In genomic region chr15:42736793-42737528, GRCh38 we compare ENCODE assay signal across 8 cellular contexts. TPM values are rescaled to one million over a fixed set of nuclear protein-coding genes. Genes with fewer than 3 reads are reported as not detected.
DNase-seq lines count a peak whose midpoint lies in the region; ATAC-seq, FAIRE-seq and TF ChIP-seq lines count a peak whose summit lies in the region.

A gene with protein sequence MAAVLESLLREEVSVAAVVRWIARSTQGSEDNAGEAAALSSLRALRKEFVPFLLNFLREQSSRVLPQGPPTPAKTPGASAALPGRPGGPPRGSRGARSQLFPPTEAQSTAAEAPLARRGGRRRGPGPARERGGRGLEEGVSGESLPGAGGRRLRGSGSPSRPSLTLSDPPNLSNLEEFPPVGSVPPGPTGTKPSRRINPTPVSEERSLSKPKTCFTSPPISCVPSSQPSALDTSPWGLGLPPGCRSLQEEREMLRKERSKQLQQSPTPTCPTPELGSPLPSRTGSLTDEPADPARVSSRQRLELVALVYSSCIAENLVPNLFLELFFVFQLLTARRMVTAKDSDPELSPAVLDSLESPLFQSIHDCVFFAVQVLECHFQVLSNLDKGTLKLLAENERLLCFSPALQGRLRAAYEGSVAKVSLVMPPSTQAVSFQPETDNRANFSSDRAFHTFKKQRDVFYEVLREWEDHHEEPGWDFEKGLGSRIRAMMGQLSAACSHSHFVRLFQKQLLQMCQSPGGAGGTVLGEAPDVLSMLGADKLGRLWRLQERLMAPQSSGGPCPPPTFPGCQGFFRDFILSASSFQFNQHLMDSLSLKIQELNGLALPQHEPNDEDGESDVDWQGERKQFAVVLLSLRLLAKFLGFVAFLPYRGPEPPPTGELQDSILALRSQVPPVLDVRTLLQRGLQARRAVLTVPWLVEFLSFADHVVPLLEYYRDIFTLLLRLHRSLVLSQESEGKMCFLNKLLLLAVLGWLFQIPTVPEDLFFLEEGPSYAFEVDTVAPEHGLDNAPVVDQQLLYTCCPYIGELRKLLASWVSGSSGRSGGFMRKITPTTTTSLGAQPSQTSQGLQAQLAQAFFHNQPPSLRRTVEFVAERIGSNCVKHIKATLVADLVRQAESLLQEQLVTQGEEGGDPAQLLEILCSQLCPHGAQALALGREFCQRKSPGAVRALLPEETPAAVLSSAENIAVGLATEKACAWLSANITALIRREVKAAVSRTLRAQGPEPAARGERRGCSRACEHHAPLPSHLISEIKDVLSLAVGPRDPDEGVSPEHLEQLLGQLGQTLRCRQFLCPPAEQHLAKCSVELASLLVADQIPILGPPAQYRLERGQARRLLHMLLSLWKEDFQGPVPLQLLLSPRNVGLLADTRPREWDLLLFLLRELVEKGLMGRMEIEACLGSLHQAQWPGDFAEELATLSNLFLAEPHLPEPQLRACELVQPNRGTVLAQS (minus strand): TSS chr15:42737128. CDS start chr15:42737102, 26 bp downstream.

- peak within 1 kb of the TSS; percentile 89 for H3K14ac ChIP-seq in IMR-90 (replicated peaks; ENCODE audit: low read depth, low read length)

- CTCF ChIA-PET in IMR-90 (lab: Yijun Ruan, JAX): interaction anchor here (1.1 kb wide), 1 partner anchor 14 kb away, joined by 4 read pairs; no protein-coding TSS in a partner anchor

- H2BK120ac ChIP-seq in IMR-90 (ENCODE audit: low read depth, low read length): peak within 1 kb of the TSS; percentile 57; the same call in 1 of the 2 replicates

- peak within 1 kb of the TSS; percentile 84 for H2BK5ac ChIP-seq in IMR-90 (ENCODE audit: low read depth, low read length, poor library complexity, severe bottlenecking)

- H3K36me3 ChIP-seq in IMR-90 (ENCODE audit: control insufficient read depth, insufficient read depth, low read length): peaks cover 30% of the 10 kb centered on the region
- H3K36me3 ChIP-seq in esophagus squamous epithelium: peaks cover 0 to 35% (median 7%) of the 10 kb centered on the region in 3 donors

- in situ Hi-C loops in IMR-90 (cut with MboI; ENCODE audit: low sequenced_read_pairs): no loop called here

- peak within 1 kb of the TSS; percentile 43 for H2AK5ac ChIP-seq in IMR-90 (ENCODE audit: low read depth, low read length)

- H3K23ac ChIP-seq in IMR-90 (ENCODE audit: low read depth, low read length): peak within 1 kb of the TSS; percentile 96

- 0% methylated on average over 8 of the region's 76 CpGs; no CpG with 5 or more reads in 1 of the 2 experiments for WGBS in IMR-90 (ENCODE audit: extremely low coverage in 2 of 2, insufficient read length in 1 of 2), 2 experiments
- 0 to 4% methylated on average over 2 to 8 of the region's 76 CpGs for WGBS in esophagus squamous epithelium, 2 donors

- H3K9me1 ChIP-seq in IMR-90 (ENCODE audit: insufficient read depth, low read length): peaks cover 11% of the 10 kb centered on the region; the same call in 1 of the 2 replicates

- H3K27ac ChIP-seq in IMR-90 (ENCODE audit: insufficient read depth, low read length) (peak within 1 kb of the TSS; percentile 88), esophagus squamous epithelium (peak within 1 kb of the TSS; percentile 80 to 97 (median 94))

- peak within 1 kb of the TSS; percentile 42; the same call in 1 of the 2 replicates for H3K18ac ChIP-seq in IMR-90 (ENCODE audit: low read depth, low read length)

- peak within 1 kb of the TSS; percentile 68 to 91 for H4K8ac ChIP-seq in IMR-90 (ENCODE audit: low read depth in 2 of 2, low read length in 2 of 2)

- peak within 1 kb of the TSS; percentile 79 for H4K91ac ChIP-seq in IMR-90 (ENCODE audit: insufficient read depth, low read depth, low read length)

- peak within 1 kb of the TSS; percentile 66 for H4K5ac ChIP-seq in IMR-90 (ENCODE audit: low read depth, low read length)

- H2AK9ac ChIP-seq in IMR-90 (replicated peaks; ENCODE audit: low read depth, low read length, poor library complexity): peak within 1 kb of the TSS; percentile 95

- peak within 1 kb of the TSS; percentile 80 for H3K4me2 ChIP-seq in IMR-90 (ENCODE audit: low read depth, low read length)

- peak within 1 kb of the TSS; percentile 85 for H3K4ac ChIP-seq in IMR-90 (ENCODE audit: low read depth, low read length)

- no TSS peak for BruUV-seq in IMR-90 (replicated peaks; lab: Mats Ljungman, UMichigan)

- ATAC-seq in GM21526 (IDR thresholded peaks at IDR 0.05; ENCODE audit: low FRiP score, unreplicated experiment): peak; percentile 69
- ATAC-seq in IMR-90 (ENCODE audit: low read depth): peak; percentile 99

- peaks cover 20 to 24% of the 10 kb centered on the region in 2 experiments for H3K79me1 ChIP-seq in IMR-90 (ENCODE audit: low read depth in 1 of 2, low read length in 2 of 2)

- H3K27me3 ChIP-seq in IMR-90 (ENCODE audit: control insufficient read depth, insufficient read depth, low read length): no peaks in the 10 kb centered on the region
- H3K27me3 ChIP-seq in esophagus squamous epithelium: no peaks in the 10 kb centered on the region

- FAIRE-seq in D721Med (lab: Jason Lieb, UNC): no peak
- no peak for FAIRE-seq in RCC 7860 (lab: Jason Lieb, UNC)

- peak within 1 kb of the TSS; percentile 67; the same call in 1 of the 3 replicates for H2BK15ac ChIP-seq in IMR-90 (ENCODE audit: low read depth, low read length)

- no peak for TF ChIP-seq RAD21 in IMR-90 (IDR thresholded peaks at IDR 0.05; ENCODE audit: low read length)

- H2BK20ac ChIP-seq in IMR-90 (ENCODE audit: low read depth, low read length): no peak within 1 kb of the TSS; the same call in 1 of the 2 replicates

- POLR2A ChIA-PET in IMR-90 (lab: Charles Lee; ENCODE audit: unreplicated experiment): no interaction called here

- intact Hi-C loops in IMR-90 (cut with micrococcal nuclease) (loop anchor here (1.0 kb wide), 2 partner anchors 183 to 189 kb away; partner anchors contain the start of gene TTBK2), esophagus squamous epithelium (cut with DNase I) (loop anchor here (10.0 kb wide), 1 partner anchor 188 kb away; the partner anchor contains the start of gene TTBK2)

- peaks cover 11% of the 10 kb centered on the region for H4K20me1 ChIP-seq in IMR-90 (ENCODE audit: insufficient read depth, low read length)

- H3K9me3 ChIP-seq in IMR-90 (ENCODE audit: control insufficient read depth, insufficient read depth, low read length): no peaks in the 10 kb centered on the region
- H3K9me3 ChIP-seq in esophagus squamous epithelium: no peaks in the 10 kb centered on the region

- peak within 1 kb of the TSS; percentile 100 for H2AFZ ChIP-seq in IMR-90 (replicated peaks; ENCODE audit: low read length, poor library complexity)

- dilution Hi-C loops in IMR-90 (cut with HindIII; ENCODE audit: low sequenced_read_pairs, unreplicated experiment): no loop called here

- H3K9ac ChIP-seq in IMR-90 (ENCODE audit: low read depth, low read length): peak within 1 kb of the TSS; percentile 89

- H3K4me1 ChIP-seq in IMR-90 (ENCODE audit: control insufficient read depth, insufficient read depth, low read length) (peaks cover 8% of the 10 kb centered on the region), esophagus squamous epithelium (peaks cover 10 to 28% (median 13%) of the 10 kb centered on the region in 3 donors)

- peak within 1 kb of the TSS; percentile 55 for H3K56ac ChIP-seq in IMR-90 (ENCODE audit: extremely low read depth, insufficient read depth, low read length)

- TF ChIP-seq CTCF in D721Med (IDR thresholded peaks at IDR 0.05; ENCODE audit: insufficient read depth, missing control alignments): no peak
- TF ChIP-seq CTCF in IMR-90 (conservative IDR thresholded peaks at IDR 0.05; ENCODE audit: low read depth, low read length): no peak
- TF ChIP-seq CTCF in esophagus squamous epithelium (IDR thresholded peaks at IDR 0.05): peak in 1 of 6 experiments; percentile 25

- DNase-seq in D721Med (ENCODE audit: insufficient read length, low spot score) (peak; percentile 99), IMR-90 (peak; percentile 75), RCC 7860 (ENCODE audit: low spot score) (peak; percentile 58), esophagus squamous epithelium (lab: John Stamatoyannopoulos, UW) (no peak), myocyte (ENCODE audit: low read depth) (peak; percentile 88)
- DNase-seq in activated T-cell treated with anti-CD3 and anti-CD28 coated beads, Interleukin-2, amount 50 U/mL, for 48 hours: peak; percentile 95 to 97
- peak; percentile 81 for DNase-seq in stimulated activated CD8-positive, alpha-beta memory T cell treated with anti-CD3 and anti-CD28 coated beads, Interleukin-7, amount 100 ng/mL, for 24 hours (ENCODE audit: low read depth)

- H3K4me3 ChIP-seq in IMR-90 (ENCODE audit: insufficient read depth, low read depth, low read length): peak within 1 kb of the TSS; percentile 90
- peak within 1 kb of the TSS; percentile 68 to 99 (median 82) for H3K4me3 ChIP-seq in esophagus squamous epithelium

- peak; percentile 64; the same call in 1 of the 2 replicates for TF ChIP-seq POLR2A in IMR-90 (IDR thresholded peaks at IDR 0.05; ENCODE audit: low read depth, low read length)
- TF ChIP-seq POLR2A in esophagus squamous epithelium (IDR thresholded peaks at IDR 0.05): peak in 3 of 4 donors; percentile 21 to 86 (median 57)

TF ChIP-seq in IMR-90, 13 proteins besides CTCF, POLR2A, EP300 and RAD21:
- TF ChIP-seq MAZ (IDR thresholded peaks at IDR 0.05; ENCODE audit: borderline replicate concordance, low read depth, low read length) (peak; percentile 81; the same call in 1 of the 2 replicates), SMC3 (IDR thresholded peaks at IDR 0.05; ENCODE audit: low read depth, low read length) (no peak), MAFK (IDR thresholded peaks at IDR 0.05; ENCODE audit: low read depth, low read length) (no peak), BHLHE40 (IDR thresholded peaks at IDR 0.05; ENCODE audit: low read depth, low read length) (peak; percentile 5; the same call in 1 of the 2 replicates), CEBPB (IDR thresholded peaks at IDR 0.05; ENCODE audit: low read depth, low read length) (no peak), RFX5 (IDR thresholded peaks at IDR 0.05; ENCODE audit: low read depth, low read length) (no peak), MXI1 (IDR thresholded peaks at IDR 0.05; ENCODE audit: borderline replicate concordance, low read depth, low read length) (peak; percentile 48; the same call in 1 of the 2 replicates), FOS (IDR thresholded peaks at IDR 0.05; ENCODE audit: low read depth, low read length) (no peak)

RNA-seq across cellular contexts. Expression of the gene that starts here (rescaled TPM):
- total RNA-seq in IMR-90 (2012; rRNA removed) (4.7 TPM in 2 replicates), esophagus squamous epithelium (1 to 10 TPM; 7.8 to 9.7 (median 8.6) TPM), myocyte (11.9 and 22.0 TPM in 2 replicates)
- 5.6 and 6.3 TPM in 2 replicates for polyA plus RNA-seq in IMR-90 (2012; rRNA removed)
- 2.8 and 3.5 TPM in 2 replicates for polyA plus RNA-seq in IMR-90 (2012; cell fraction: cytosol; rRNA removed)
- 15.4 and 18.7 TPM in 2 replicates for polyA plus RNA-seq in IMR-90 (2012; cell fraction: nucleus; rRNA removed; ENCODE audit: low replicate concordance)
- 10.2 TPM for polyA plus RNA-seq in myocyte (2012)
